In genomic region chr19:40219029-40219428, GRCh38 we compare ENCODE assay signal across 16 cellular contexts. TPM values are rescaled to one million over a fixed set of nuclear protein-coding genes. Genes with fewer than 3 reads are reported as not detected.
DNase-seq lines count a peak whose midpoint lies in the region; FAIRE-seq and TF ChIP-seq lines count a peak whose summit lies in the region.
"Not testable (repeated sequence)": the region's sequence is repeated elsewhere in the genome, so short reads cannot be mapped to it uniquely, and the experiment has no call there.
"Had no signal": no experiment of that assay in that cellular context is flagged by ENCODE, and none has a peak within 500 bp of the region (broad histone marks: within the 10 kb centered on the region; RNA-seq: fewer than 3 reads in every experiment).

No MANE protein-coding gene starts in this region.

- H3K4me2 ChIP-seq in PC-9 (peak overlapping the region; percentile 65), astrocyte (ENCODE audit: low read length) (peak overlapping the region; percentile 78)

- intact Hi-C loops in Calu3 (cut with micrococcal nuclease; ENCODE audit: unreplicated experiment); PC-9 (cut with micrococcal nuclease; ENCODE audit: unreplicated experiment): not testable (repeated sequence)

- not testable (repeated sequence) for H3K9me3 ChIP-seq in PC-9 (ENCODE audit: insufficient read depth, low read depth); astrocyte (ENCODE audit: insufficient read depth, low read depth, low read length)

- peak overlapping the region; percentile 12 for H3K9ac ChIP-seq in astrocyte (ENCODE audit: low read length)

- H2AFZ ChIP-seq in PC-9; astrocyte (ENCODE audit: low read depth, low read length): not testable (repeated sequence)

- H3K9me3 Mint-ChIP-seq in Calu3 (ENCODE audit: low read depth, unreplicated experiment); HFFc6; astrocyte (ENCODE audit: unreplicated experiment); chondrocyte (ENCODE audit: low read depth); type B pancreatic cell: not testable (repeated sequence)

- not testable (repeated sequence) for FAIRE-seq in astrocyte (lab: Jason Lieb, UNC)

- not testable (repeated sequence) for H3K4me3 ChIP-seq in PC-9; astrocyte (ENCODE audit: insufficient read depth, low read depth, low read length)

- peaks cover 16% of the 10 kb centered on the region for H3K27me3 Mint-ChIP-seq in Calu3 (ENCODE audit: unreplicated experiment)
- peaks cover 13% of the 10 kb centered on the region for H3K27me3 Mint-ChIP-seq in HFFc6 (ENCODE audit: insufficient read depth)
- H3K27me3 Mint-ChIP-seq in astrocyte (ENCODE audit: low read depth, unreplicated experiment), result peaks cover 20% of the 10 kb centered on the region
- H3K27me3 Mint-ChIP-seq in chondrocyte (ENCODE audit: low read depth), result peaks cover 19% of the 10 kb centered on the region
- H3K27me3 Mint-ChIP-seq in type B pancreatic cell, result peaks cover 67% of the 10 kb centered on the region

- H4K20me1 ChIP-seq in PC-9 (ENCODE audit: insufficient read depth); astrocyte (ENCODE audit: insufficient read depth, low read length): not testable (repeated sequence)

- DNase-seq in Calu3; HFFc6; PC-9; astrocyte (ENCODE audit: low read depth); chondrocyte (ENCODE audit: low spot score); type B pancreatic cell (ENCODE audit: extremely low spot score, unreplicated experiment): not testable (repeated sequence)

- CTCF ChIA-PET in Calu3 (lab: Charles Lee), result interaction anchor here (0.7 to 0.8 kb wide), 4 partner anchors 59 to 559 kb away, joined by 3 to 5 read pairs (median 4); no protein-coding TSS in a partner anchor
- CTCF ChIA-PET in PC-9 (lab: Charles Lee), result not testable (repeated sequence)

- BruUV-seq in Calu3 (replicated peaks; lab: Mats Ljungman, UMichigan); PC-9 (replicated peaks; lab: Mats Ljungman, UMichigan): not testable (repeated sequence)

- H3K27ac Mint-ChIP-seq in Calu3 (ENCODE audit: unreplicated experiment) (peak overlapping the region; percentile 62), HFFc6 (peak overlapping the region; percentile 78), type B pancreatic cell (peak overlapping the region; percentile 49)
- not testable (repeated sequence) for H3K27ac Mint-ChIP-seq in astrocyte (ENCODE audit: unreplicated experiment); chondrocyte (ENCODE audit: unreplicated experiment)

- peaks cover 30% of the 10 kb centered on the region for H3K36me3 Mint-ChIP-seq in Calu3 (ENCODE audit: insufficient read depth, unreplicated experiment)
- H3K36me3 Mint-ChIP-seq in HFFc6 (ENCODE audit: low read depth); astrocyte (ENCODE audit: low read depth, unreplicated experiment); chondrocyte (ENCODE audit: low read depth): not testable (repeated sequence)
- H3K36me3 Mint-ChIP-seq in type B pancreatic cell, result peaks cover 14% of the 10 kb centered on the region

- POLR2A ChIA-PET in PC-9 (lab: Charles Lee; ENCODE audit: unreplicated experiment), result not testable (repeated sequence)

- not testable (repeated sequence) for TF ChIP-seq CTCF in 22Rv1 (IDR thresholded peaks at IDR 0.05); Calu3 (IDR thresholded peaks at IDR 0.05; ENCODE audit: unreplicated experiment); HFFc6 (IDR thresholded peaks at IDR 0.05); PC-9 (conservative IDR thresholded peaks at IDR 0.05); astrocyte (IDR thresholded peaks at IDR 0.05; ENCODE audit: insufficient read depth, low read depth, low read length); chondrocyte (IDR thresholded peaks at IDR 0.05); type B pancreatic cell (conservative IDR thresholded peaks at IDR 0.05)

- not testable (repeated sequence) for H3K79me2 ChIP-seq in PC-9 (ENCODE audit: low read depth); astrocyte (ENCODE audit: insufficient read depth, low read length)

- not testable (repeated sequence) for H3K27me3 ChIP-seq in PC-9 (ENCODE audit: insufficient read depth, low read depth)
- peaks cover 18% of the 10 kb centered on the region for H3K27me3 ChIP-seq in astrocyte (ENCODE audit: insufficient read depth, low read length)

- H3K4me1 ChIP-seq in PC-9 (replicated peaks; ENCODE audit: insufficient read depth), result peaks cover 17% of the 10 kb centered on the region
- peaks cover 12% of the 10 kb centered on the region for H3K4me1 ChIP-seq in astrocyte (ENCODE audit: insufficient read depth, low read length)

- H3K27ac ChIP-seq in 22Rv1 (0 out of 2 replicates have a peak overlapping the region, but pooled peaks have one; percentile 19), PC-9 (peak overlapping the region; percentile 26; the same call in 1 of the 2 replicates)
- H3K27ac ChIP-seq in astrocyte (ENCODE audit: low read depth, low read length), result not testable (repeated sequence)

- H3F3A ChIP-seq in PC-9 (ENCODE audit: insufficient read depth, low read depth), result peaks cover 16% of the 10 kb centered on the region; the same call in 1 of the 2 replicates

- peak overlapping the region; percentile 42 for H3K4me3 Mint-ChIP-seq in Calu3 (ENCODE audit: low read depth, unreplicated experiment)
- H3K4me3 Mint-ChIP-seq in HFFc6, result peak overlapping the region; percentile 83; the same call in 1 of the 2 replicates
- H3K4me3 Mint-ChIP-seq in astrocyte (ENCODE audit: unreplicated experiment); type B pancreatic cell: not testable (repeated sequence)
- peak overlapping the region; percentile 38 for H3K4me3 Mint-ChIP-seq in chondrocyte (ENCODE audit: unreplicated experiment)

- H3K4me1 Mint-ChIP-seq in Calu3 (ENCODE audit: low read depth, unreplicated experiment), result peaks cover 41% of the 10 kb centered on the region
- peaks cover 30% of the 10 kb centered on the region for H3K4me1 Mint-ChIP-seq in HFFc6 (ENCODE audit: low read depth)
- H3K4me1 Mint-ChIP-seq in astrocyte (ENCODE audit: low read depth, unreplicated experiment), result peaks cover 12% of the 10 kb centered on the region
- peaks cover 17% of the 10 kb centered on the region for H3K4me1 Mint-ChIP-seq in chondrocyte (ENCODE audit: low read depth)
- H3K4me1 Mint-ChIP-seq in type B pancreatic cell (ENCODE audit: unreplicated experiment), result peaks cover 12% of the 10 kb centered on the region

- H3K9me2 ChIP-seq in PC-9 (ENCODE audit: insufficient read depth), result not testable (repeated sequence)

- H3K36me3 ChIP-seq in PC-9 (ENCODE audit: low read depth); astrocyte (ENCODE audit: insufficient read depth, low read length): not testable (repeated sequence)

RNA-seq across cellular contexts. Expression of gene TTC9B, which starts 0.8 kb away (rescaled TPM):
- not detected in 2 replicates for total RNA-seq in Calu3 (2022)
- total RNA-seq in HFFc6 (2021; fragmentation: NEBNext Ultra II Directional; extraction: Animal tissue kit (Norgen Biotek cat#: 25700)), result not detected
- total RNA-seq in PC-9 (2021), result 0.50 and 0.59 TPM in 2 replicates
- total RNA-seq in astrocyte, result not detected in 2 replicates
- not detected in 3 replicates for total RNA-seq in chondrocyte
- total RNA-seq in type B pancreatic cell (ENCODE audit: low replicate concordance), result 0.39 and 0.48 TPM in 2 replicates
- total RNA-seq: A673; B cell; Caco-2; CD4-positive, CD25-positive, alpha-beta regulatory T cell; CD8-positive, alpha-beta T cell; GM12878; GM23248; H1; H7 had no signal

RNA-seq across cellular contexts. Expression of gene CCNP, which starts 7.5 kb away (rescaled TPM):
- 0.83 and 0.94 TPM in 2 replicates for total RNA-seq in Calu3 (2022)
- total RNA-seq in HFFc6 (2021; fragmentation: NEBNext Ultra II Directional; extraction: Animal tissue kit (Norgen Biotek cat#: 25700)), result under 1 TPM in 3 of 6 experiments, not detected in 3; 0.22 to 0.33 (median 0.31) TPM
- total RNA-seq in PC-9 (2021), result 0.63 and 0.93 TPM in 2 replicates
- 0.43 and 0.62 TPM in 2 replicates for total RNA-seq in astrocyte
- 0.52 to 0.73 TPM (median 0.59 TPM) in 3 replicates for total RNA-seq in chondrocyte
- total RNA-seq in type B pancreatic cell (ENCODE audit: low replicate concordance), result 0.60 and 0.98 TPM in 2 replicates
- total RNA-seq: GM23248 had no signal

RNA-seq across cellular contexts. Expression of gene MAP3K10, which starts 27.8 kb away (rescaled TPM):
- total RNA-seq in Calu3 (2022) (26.1 and 30.5 TPM in 2 replicates), PC-9 (2021) (26.9 and 29.5 TPM in 2 replicates), astrocyte (17.2 and 19.0 TPM in 2 replicates), chondrocyte (20.0 to 22.7 TPM (median 21.0 TPM) in 3 replicates), type B pancreatic cell (ENCODE audit: low replicate concordance) (16.8 and 23.4 TPM in 2 replicates)
- total RNA-seq in HFFc6 (2021; fragmentation: NEBNext Ultra II Directional; extraction: Animal tissue kit (Norgen Biotek cat#: 25700)), result 10 to 100 TPM; 10.7 to 14.9 (median 11.3) TPM
